ENCODE assay signal across 11 cellular contexts in genomic region chr1:33056426-33056825, GRCh38. TPM values are rescaled to one million over a fixed set of nuclear protein-coding genes. Genes with fewer than 3 reads are reported as not detected.
DNase-seq lines count a peak whose midpoint lies in the region; ATAC-seq and TF ChIP-seq lines count a peak whose summit lies in the region.
"Had no signal": no experiment of that assay in that cellular context is flagged by ENCODE, and none has a peak within 500 bp of the region (broad histone marks: within the 10 kb centered on the region; RNA-seq: fewer than 3 reads in every experiment).

No MANE protein-coding gene starts in this region.

- DNase-seq in DND-41 = peak; percentile 70
- DNase-seq in Karpas-422 = no peak
- DNase-seq in NCI-H345 (lab: John Stamatoyannopoulos, UW) = peak; percentile 75
- no peak for DNase-seq in psoas muscle
- no peak for DNase-seq in NCI-H187 (lab: John Stamatoyannopoulos, UW)
- no peak for DNase-seq in smooth muscle cell (lab: John Stamatoyannopoulos, UW; ENCODE audit: unreplicated experiment)
- DNase-seq: DMS79, NCI-H1436 treated with DMSO at 0.1 percent for 48 hours, NCI-H510A treated with DMSO at 0.1 percent for 48 hours had no signal

- H3K79me2 ChIP-seq in DND-41 (ENCODE audit: insufficient read depth, low read length) (no peaks in the 10 kb centered on the region), Karpas-422 (ENCODE audit: low read length) (no peaks in the 10 kb centered on the region), smooth muscle cell (ENCODE audit: low read depth) (no peaks in the 10 kb centered on the region)

- intact Hi-C loops in psoas muscle (cut with DNase I) = loop anchor here (5.0 kb wide), 2 partner anchors 109 to 124 kb away; no protein-coding TSS in a partner anchor

- H3K9me3 ChIP-seq in DND-41 (ENCODE audit: insufficient read depth, low read length, severe bottlenecking) (no peaks in the 10 kb centered on the region), Karpas-422 (ENCODE audit: low read length) (no peaks in the 10 kb centered on the region), psoas muscle (no peaks in the 10 kb centered on the region), smooth muscle cell (replicated peaks; ENCODE audit: low read depth) (no peaks in the 10 kb centered on the region)

- WGBS in psoas muscle, 3 donors = 77 to 79% (median 77%) methylated on average over 3 of the region's 3 CpGs
- WGBS in smooth muscle cell (ENCODE audit: low lambda C conversion rate) = 94% methylated on average over 3 of the region's 3 CpGs

- H4K20me1 ChIP-seq in DND-41 (ENCODE audit: insufficient read depth, low read length) = no peaks in the 10 kb centered on the region
- H4K20me1 ChIP-seq in Karpas-422 (ENCODE audit: insufficient read depth, low read depth, low read length) = no peaks in the 10 kb centered on the region
- no peaks in the 10 kb centered on the region for H4K20me1 ChIP-seq in smooth muscle cell (ENCODE audit: low read depth)

- no peak overlapping the region for H3K4me3 ChIP-seq in DND-41 (ENCODE audit: low read depth in 1 of 2, low read length in 2 of 2)
- no peak overlapping the region for H3K4me3 ChIP-seq in Karpas-422 (ENCODE audit: low read length)
- no peak overlapping the region for H3K4me3 ChIP-seq in psoas muscle
- no peak overlapping the region for H3K4me3 ChIP-seq in smooth muscle cell

- H3K9ac ChIP-seq in DND-41 (ENCODE audit: low read depth, low read length) = no peak overlapping the region
- H3K9ac ChIP-seq in Karpas-422 (ENCODE audit: low read length) = peak overlapping the region; percentile 43; the same call in 1 of the 2 replicates
- no peak overlapping the region for H3K9ac ChIP-seq in smooth muscle cell (ENCODE audit: low read depth)
- H3K9ac ChIP-seq: KMS-11 had no signal

- ATAC-seq in DND-41 (ENCODE audit: insufficient read depth, low read depth) (peak; percentile 78), psoas muscle (no peak), HG03196 (IDR thresholded peaks at IDR 0.05; ENCODE audit: unreplicated experiment) (no peak)

- TF ChIP-seq CTCF in DND-41 (IDR thresholded peaks at IDR 0.05; ENCODE audit: borderline replicate concordance, extremely low read depth, low read length, poor library complexity, severe bottlenecking) = no peak
- no peak for TF ChIP-seq CTCF in psoas muscle (IDR thresholded peaks at IDR 0.05)
- TF ChIP-seq CTCF in smooth muscle cell (IDR thresholded peaks at IDR 0.05; ENCODE audit: borderline replicate concordance, insufficient read depth, poor library complexity, severe bottlenecking) = no peak

- no peaks in the 10 kb centered on the region for H3K27me3 ChIP-seq in DND-41 (ENCODE audit: insufficient read depth, low read length, poor library complexity)
- no peaks in the 10 kb centered on the region for H3K27me3 ChIP-seq in Karpas-422 (ENCODE audit: low read length)
- no peaks in the 10 kb centered on the region for H3K27me3 ChIP-seq in psoas muscle (ENCODE audit: insufficient read depth in 3 of 3, low read length in 2 of 3)
- no peaks in the 10 kb centered on the region for H3K27me3 ChIP-seq in smooth muscle cell (ENCODE audit: low read depth)

- H3K4me1 ChIP-seq in DND-41 (ENCODE audit: insufficient read depth, low read length) (peaks cover 5% of the 10 kb centered on the region; the same call in 1 of the 2 replicates), Karpas-422 (ENCODE audit: low read length) (peaks cover 20% of the 10 kb centered on the region), psoas muscle (no peaks in the 10 kb centered on the region), smooth muscle cell (ENCODE audit: low read depth) (no peaks in the 10 kb centered on the region)

- no peak overlapping the region for H2AFZ ChIP-seq in DND-41 (ENCODE audit: low read depth, low read length)
- H2AFZ ChIP-seq in Karpas-422 (ENCODE audit: low read length) = no peak overlapping the region
- no peak overlapping the region for H2AFZ ChIP-seq in smooth muscle cell (ENCODE audit: low read depth)

- H3K36me3 ChIP-seq in DND-41 (ENCODE audit: insufficient read depth, low read length) (no peaks in the 10 kb centered on the region), Karpas-422 (ENCODE audit: insufficient read depth, low read length) (no peaks in the 10 kb centered on the region), psoas muscle (ENCODE audit: insufficient read depth in 1 of 2, low read depth in 1 of 2) (no peaks in the 10 kb centered on the region), smooth muscle cell (ENCODE audit: low read depth) (no peaks in the 10 kb centered on the region)

- H3K27ac ChIP-seq in DND-41 (ENCODE audit: low read length) (no peak overlapping the region), Karpas-422 (ENCODE audit: low read length) (peak overlapping the region; percentile 71), psoas muscle (peak overlapping the region; percentile 59), smooth muscle cell (ENCODE audit: low read depth) (no peak overlapping the region)
- H3K27ac ChIP-seq: KMS-11 had no signal

- no peaks in the 10 kb centered on the region for H3F3A ChIP-seq in smooth muscle cell (ENCODE audit: low read depth)

- no peaks in the 10 kb centered on the region for H3K9me2 ChIP-seq in Karpas-422 (replicated peaks; ENCODE audit: insufficient read depth, low read length)

- no peak overlapping the region for H3K4me2 ChIP-seq in DND-41 (ENCODE audit: insufficient read depth, low read length)
- H3K4me2 ChIP-seq in Karpas-422 (ENCODE audit: low read depth, low read length, poor library complexity, severe bottlenecking) = peak overlapping the region; percentile 14
- no peak overlapping the region for H3K4me2 ChIP-seq in smooth muscle cell
- H3K4me2 ChIP-seq: KMS-11 had no signal

RNA-seq across cellular contexts. Expression of gene AK2, which starts 19.7 kb away (rescaled TPM):
- 145 and 287 TPM in 2 replicates for total RNA-seq in Karpas-422 (2014; rRNA removed; shearing (Covaris generic); ENCODE audit: low replicate concordance)
- total RNA-seq in psoas muscle (100 to 1,000 TPM; 108 to 206 (median 130) TPM), smooth muscle cell (89.8 and 132 TPM in 2 replicates)
- polyA plus RNA-seq in psoas muscle (100 to 1,000 TPM; 152 to 270 (median 169) TPM), smooth muscle cell (121 and 142 TPM in 2 replicates)

RNA-seq across cellular contexts. Expression of gene AZIN2, which starts 24.5 kb away (rescaled TPM):
- 0.30 and 1.8 TPM in 2 replicates for total RNA-seq in Karpas-422 (2014; rRNA removed; shearing (Covaris generic); ENCODE audit: low replicate concordance)
- total RNA-seq in psoas muscle = 1 to 10 TPM in 2 of 4 donors, under 1 TPM in 2; 0.17 to 3.5 (median 1.1) TPM
- polyA plus RNA-seq in psoas muscle = 1 to 10 TPM in 1 of 3 donors, under 1 TPM in 2; 0.25 to 1.7 (median 0.61) TPM
- 7.9 and 16.3 TPM in 2 replicates for total RNA-seq in smooth muscle cell
- polyA plus RNA-seq in smooth muscle cell = 21.5 and 33.5 TPM in 2 replicates

Comparison
In these comparisons a context has a peak if more than half of its experiments do, and no peak if none do; other contexts are left out.
1. DNase-seq: peak in DND-41 (single experiment) and NCI-H345 (single experiment); none in Karpas-422 (single experiment), psoas muscle (0 of 2), NCI-H187 (0 of 2) and smooth muscle cell (single experiment).
2. H3K27ac ChIP-seq: peak in Karpas-422 (single experiment) and psoas muscle (single experiment); none in DND-41 (single experiment) and smooth muscle cell (single experiment).